ENCODE assay signal across 8 cellular contexts in genomic region chr13:45807520-45808099, GRCh38. TPM values are rescaled to one million over a fixed set of nuclear protein-coding genes. Genes with fewer than 3 reads are reported as not detected.
DNase-seq lines count a peak whose midpoint lies in the region; ATAC-seq and TF ChIP-seq lines count a peak whose summit lies in the region.

No MANE protein-coding gene starts in this region.

- H3K27ac Mint-ChIP-seq in activated CD8-positive, alpha-beta memory T cell treated with anti-CD3 and anti-CD28 coated beads, Interleukin-2, amount 10 ng/mL, durations not matched to agents 7 days and 5 days: no peak overlapping the region
- H3K27ac Mint-ChIP-seq in nephron: no peak overlapping the region

- no peak for TF ChIP-seq EP300 in esophagus muscularis mucosa (IDR thresholded peaks at IDR 0.05)

- peaks cover 0 to 5% (median 0%) of the 10 kb centered on the region in 4 donors for H3K4me1 ChIP-seq in esophagus muscularis mucosa

- no peaks in the 10 kb centered on the region for H3K9me3 Mint-ChIP-seq in activated CD8-positive, alpha-beta memory T cell treated with anti-CD3 and anti-CD28 coated beads, Interleukin-2, amount 10 ng/mL, durations not matched to agents 7 days and 5 days (ENCODE audit: low read depth)
- H3K9me3 Mint-ChIP-seq in nephron: peaks cover 7% of the 10 kb centered on the region

- no peak overlapping the region for H3K4me3 Mint-ChIP-seq in activated CD8-positive, alpha-beta memory T cell treated with anti-CD3 and anti-CD28 coated beads, Interleukin-2, amount 10 ng/mL, durations not matched to agents 7 days and 5 days
- H3K4me3 Mint-ChIP-seq in nephron: no peak overlapping the region

- peak; percentile 25 to 50 (median 43) for TF ChIP-seq CTCF in esophagus muscularis mucosa (IDR thresholded peaks at IDR 0.05)
- peak; percentile 38 to 55 (median 43) for TF ChIP-seq CTCF in nephron (IDR thresholded peaks at IDR 0.05; ENCODE audit: unreplicated experiment in 3 of 3)

- DNase-seq in activated CD8-positive, alpha-beta memory T cell treated with anti-CD3 and anti-CD28 coated beads, Interleukin-2, amount 10 ng/mL, durations not matched to agents 7 days and 5 days: peak; percentile 51
- DNase-seq in activated CD8-positive, alpha-beta memory T cell treated with anti-CD3 and anti-CD28 coated beads for 24 hours: no peak
- DNase-seq in MG63 (peak; percentile 32), SKM-1 treated with dmso at 0.1 percent for 144 hours (lab: John Stamatoyannopoulos, UW; ENCODE audit: unreplicated experiment) (peak; percentile 26), esophagus muscularis mucosa (ENCODE audit: extremely low spot score) (no peak)

- no peaks in the 10 kb centered on the region for H3K36me3 Mint-ChIP-seq in activated CD8-positive, alpha-beta memory T cell treated with anti-CD3 and anti-CD28 coated beads, Interleukin-2, amount 10 ng/mL, durations not matched to agents 7 days and 5 days
- H3K36me3 Mint-ChIP-seq in nephron (ENCODE audit: low read depth): peaks cover 5% of the 10 kb centered on the region

- no peaks in the 10 kb centered on the region for H3K27me3 Mint-ChIP-seq in activated CD8-positive, alpha-beta memory T cell treated with anti-CD3 and anti-CD28 coated beads, Interleukin-2, amount 10 ng/mL, durations not matched to agents 7 days and 5 days
- no peaks in the 10 kb centered on the region for H3K27me3 Mint-ChIP-seq in nephron (ENCODE audit: low read depth)

- H3K9me3 ChIP-seq in MG63: no peaks in the 10 kb centered on the region
- H3K9me3 ChIP-seq in esophagus muscularis mucosa: no peaks in the 10 kb centered on the region

- H3K27me3 ChIP-seq in MG63: no peaks in the 10 kb centered on the region
- H3K27me3 ChIP-seq in esophagus muscularis mucosa: no peaks in the 10 kb centered on the region

- CTCF ChIA-PET in activated CD8-positive, alpha-beta memory T cell treated with anti-CD3 and anti-CD28 coated beads, Interleukin-2, amount 10 ng/mL, durations not matched to agents 7 days and 5 days (lab: Charles Lee): interaction anchor here (0.8 to 2.3 kb wide), 5 partner anchors 16 to 514 kb away, joined by 3 to 10 read pairs (median 5); no protein-coding TSS in a partner anchor

- no peak overlapping the region for H3K4me3 ChIP-seq in MG63
- no peak overlapping the region for H3K4me3 ChIP-seq in esophagus muscularis mucosa

- peak; percentile 53 for ATAC-seq in activated CD8-positive, alpha-beta memory T cell treated with anti-CD3 and anti-CD28 coated beads, Interleukin-2, amount 10 ng/mL, durations not matched to agents 7 days and 5 days
- no peak for ATAC-seq in HG02973 (IDR thresholded peaks at IDR 0.05; ENCODE audit: unreplicated experiment)
- ATAC-seq in HG03280 (IDR thresholded peaks at IDR 0.05; ENCODE audit: unreplicated experiment): no peak

- 33% methylated on average over 3 of the region's 3 CpGs for WGBS in esophagus muscularis mucosa

- TF ChIP-seq POLR2A in esophagus muscularis mucosa (IDR thresholded peaks at IDR 0.05; ENCODE audit: low read depth): no peak

- H3K36me3 ChIP-seq in MG63 (no peaks in the 10 kb centered on the region), esophagus muscularis mucosa (no peaks in the 10 kb centered on the region)

- H3K4me1 Mint-ChIP-seq in activated CD8-positive, alpha-beta memory T cell treated with anti-CD3 and anti-CD28 coated beads, Interleukin-2, amount 10 ng/mL, durations not matched to agents 7 days and 5 days: peaks cover 4% of the 10 kb centered on the region
- peaks cover 25% of the 10 kb centered on the region for H3K4me1 Mint-ChIP-seq in nephron

- intact Hi-C loops in esophagus muscularis mucosa (cut with DNase I): no loop called here

- H3K27ac ChIP-seq in esophagus muscularis mucosa (replicated peaks in 1 of 4): no peak overlapping the region

RNA-seq across cellular contexts. Expression of gene SIAH3, which starts 43.9 kb away (rescaled TPM):
- total RNA-seq in activated CD8-positive, alpha-beta memory T cell treated with anti-CD3 and anti-CD28 coated beads, Interleukin-2, amount 10 ng/mL, durations not matched to agents 7 days and 5 days: not detected
- not detected in 2 replicates for total RNA-seq in MG63 (2014; rRNA removed; shearing (Covaris generic); ENCODE audit: low replicate concordance)
- total RNA-seq in esophagus muscularis mucosa: not detected

Comparison
In these comparisons a context has a peak if more than half of its experiments do, and no peak if none do; other contexts are left out.
1. DNase-seq: peak in activated CD8-positive, alpha-beta memory T cell treated with anti-CD3 and anti-CD28 coated beads, Interleukin-2, amount 10 ng/mL, durations not matched to agents 7 days and 5 days (single experiment), MG63 (single experiment) and SKM-1 treated with dmso at 0.1 percent for 144 hours (single experiment); none in activated CD8-positive, alpha-beta memory T cell treated with anti-CD3 and anti-CD28 coated beads for 24 hours (single experiment) and esophagus muscularis mucosa (single experiment).